ENCODE assay signal across 12 cellular contexts in genomic region chr17:47935961-47936360, GRCh38. TPM values are rescaled to one million over a fixed set of nuclear protein-coding genes. Genes with fewer than 3 reads are reported as not detected.
DNase-seq lines count a peak whose midpoint lies in the region; ATAC-seq, FAIRE-seq and TF ChIP-seq lines count a peak whose summit lies in the region.
"Had no signal": no experiment of that assay in that cellular context is flagged by ENCODE, and none has a peak within 500 bp of the region (broad histone marks: within the 10 kb centered on the region; RNA-seq: fewer than 3 reads in every experiment).

No MANE protein-coding gene starts in this region.

- no peaks in the 10 kb centered on the region for H3K36me3 ChIP-seq in right atrium auricular region
- no peaks in the 10 kb centered on the region for H3K36me3 ChIP-seq in SJSA1
- no peaks in the 10 kb centered on the region for H3K36me3 ChIP-seq in fibroblast of lung (ENCODE audit: control insufficient read depth, insufficient read depth, low read length)
- no peaks in the 10 kb centered on the region for H3K36me3 ChIP-seq in body of pancreas (replicated peaks in 1 of 2; ENCODE audit: insufficient read depth in 1 of 2, low read depth in 2 of 2)

- H3K4me1 ChIP-seq in right atrium auricular region: peaks cover 0 to 12% of the 10 kb centered on the region in 2 donors
- peaks cover 28% of the 10 kb centered on the region for H3K4me1 ChIP-seq in SJSA1 (replicated peaks)
- H3K4me1 ChIP-seq in fibroblast of lung (ENCODE audit: control insufficient read depth, extremely low read depth, insufficient read depth, low read length): peaks cover 6% of the 10 kb centered on the region
- peaks cover 11% of the 10 kb centered on the region for H3K4me1 ChIP-seq in body of pancreas

- intact Hi-C loops in Right ventricle myocardium inferior (cut with DNase I) (no loop called here), body of pancreas (cut with DNase I) (no loop called here)

- no peak overlapping the region for H3K9ac ChIP-seq in fibroblast of lung (ENCODE audit: insufficient read depth, low read length)

- TF ChIP-seq CTCF in right atrium auricular region (IDR thresholded peaks at IDR 0.05) (no peak), fibroblast of lung (conservative IDR thresholded peaks at IDR 0.05 in 1 of 2, IDR thresholded peaks at IDR 0.05 in 1 of 2; ENCODE audit: low read depth in 1 of 2, low read length in 2 of 2) (no peak), body of pancreas (IDR thresholded peaks at IDR 0.05) (no peak)

- H4K20me1 ChIP-seq in fibroblast of lung (ENCODE audit: control insufficient read depth, extremely low read depth, insufficient read depth, low read length): no peaks in the 10 kb centered on the region

- H3K27ac ChIP-seq in right atrium auricular region (no peak overlapping the region), SJSA1 (peak overlapping the region; percentile 5; the same call in 1 of the 2 replicates), fibroblast of lung (ENCODE audit: insufficient read depth, low read length) (no peak overlapping the region), body of pancreas (no peak overlapping the region)

- no peak for TF ChIP-seq POLR2A in body of pancreas (IDR thresholded peaks at IDR 0.05)

- no peak overlapping the region for H2AFZ ChIP-seq in fibroblast of lung (ENCODE audit: low read length)

- no peak overlapping the region for H3K4me3 ChIP-seq in right atrium auricular region
- no peak overlapping the region for H3K4me3 ChIP-seq in SJSA1
- no peak overlapping the region for H3K4me3 ChIP-seq in fibroblast of lung (replicated peaks in 1 of 4; ENCODE audit: control extremely low read depth in 1 of 4, insufficient read depth in 1 of 4, low read depth in 3 of 4, low read length in 4 of 4)
- no peak overlapping the region for H3K4me3 ChIP-seq in body of pancreas

- no peaks in the 10 kb centered on the region for H3K27me3 ChIP-seq in right atrium auricular region
- H3K27me3 ChIP-seq in SJSA1 (replicated peaks): no peaks in the 10 kb centered on the region
- H3K27me3 ChIP-seq in fibroblast of lung (ENCODE audit: control insufficient read depth, insufficient read depth, low read length): no peaks in the 10 kb centered on the region
- no peaks in the 10 kb centered on the region for H3K27me3 ChIP-seq in body of pancreas

- H3K4me2 ChIP-seq in fibroblast of lung (ENCODE audit: extremely low read depth, insufficient read depth, low read length): peak overlapping the region; percentile 51

- ATAC-seq in Right ventricle myocardium inferior (no peak), GM21360 (IDR thresholded peaks at IDR 0.05; ENCODE audit: unreplicated experiment) (no peak), body of pancreas (no peak)

- H3K79me2 ChIP-seq in fibroblast of lung (ENCODE audit: control insufficient read depth, insufficient read depth, low read length): no peaks in the 10 kb centered on the region

- WGBS in body of pancreas, 2 donors: 68 to 86% methylated on average over 2 to 5 of the region's 5 CpGs

- FAIRE-seq in urothelium cell line (lab: Jason Lieb, UNC): no peak

- H3K9me3 ChIP-seq in right atrium auricular region (no peaks in the 10 kb centered on the region), SJSA1 (replicated peaks) (no peaks in the 10 kb centered on the region), fibroblast of lung (ENCODE audit: control insufficient read depth, insufficient read depth, low read depth, low read length) (no peaks in the 10 kb centered on the region), body of pancreas (no peaks in the 10 kb centered on the region)

- DNase-seq in Right ventricle myocardium inferior (ENCODE audit: missing footprints): peak; percentile 21
- DNase-seq in right atrium auricular region (ENCODE audit: low spot score): no peak
- peak; percentile 49 to 81 for DNase-seq in SJSA1 (ENCODE audit: low read depth in 1 of 2, low spot score in 2 of 2)
- DNase-seq in fibroblast of lung (ENCODE audit: low read depth in 2 of 2): peak; percentile 53 to 89
- peak; percentile 84 for DNase-seq in urothelium cell line (ENCODE audit: low spot score)
- no peak for DNase-seq in NCI-H69 (lab: John Stamatoyannopoulos, UW)
- DNase-seq in body of pancreas: no peak
- DNase-seq: NCI-H524; stimulated activated CD4-positive, alpha-beta T cell treated with anti-CD3 and anti-CD28 coated beads, Interleukin-1b, Interleukin-23, amount 100 ng/mL, for 48 hours; stimulated activated naive CD4-positive, alpha-beta T cell had no signal

RNA-seq across cellular contexts. Expression of gene PNPO, which starts 5.4 kb away (rescaled TPM):
- total RNA-seq in Right ventricle myocardium inferior: 27.8 TPM
- total RNA-seq in right atrium auricular region: 10 to 100 TPM; 28.4 to 35.4 TPM
- 34.3 and 94.6 TPM in 2 replicates for total RNA-seq in SJSA1 (2014; rRNA removed; shearing (Covaris generic))
- 16.2 and 26.6 TPM in 2 replicates for total RNA-seq in fibroblast of lung
- polyA plus RNA-seq in fibroblast of lung: 25.7 and 38.6 TPM in 2 replicates
- 10.3 and 18.9 TPM in 2 replicates for polyA plus RNA-seq in fibroblast of lung (2012)
- 28.6 and 55.1 TPM in 2 replicates for polyA minus RNA-seq in fibroblast of lung (ENCODE audit: low replicate concordance)
- 10 to 100 TPM; 27.8 to 55.4 TPM for total RNA-seq in body of pancreas

RNA-seq across cellular contexts. Expression of gene PRR15L, which starts 21.7 kb away (rescaled TPM):
- total RNA-seq in Right ventricle myocardium inferior: not detected
- 1 to 10 TPM; 1.2 to 6.5 TPM for total RNA-seq in right atrium auricular region
- total RNA-seq in SJSA1 (2014; rRNA removed; shearing (Covaris generic)): not detected in 2 replicates
- total RNA-seq in fibroblast of lung: not detected in 2 replicates
- polyA plus RNA-seq in fibroblast of lung: not detected in 2 replicates
- polyA plus RNA-seq in fibroblast of lung (2012): 0.07 TPM in 1 of 2 replicates, not detected in the other
- polyA minus RNA-seq in fibroblast of lung (ENCODE audit: low replicate concordance): not detected in 2 replicates
- 10 to 100 TPM; 36.6 to 63.3 TPM for total RNA-seq in body of pancreas
- total RNA-seq: neural crest cell had no signal

RNA-seq across cellular contexts. Expression of gene CDK5RAP3, which starts 35.0 kb away (rescaled TPM):
- total RNA-seq in Right ventricle myocardium inferior: 50.0 TPM
- 10 to 100 TPM; 37.9 to 45.4 TPM for total RNA-seq in right atrium auricular region
- 89.5 and 94.9 TPM in 2 replicates for total RNA-seq in SJSA1 (2014; rRNA removed; shearing (Covaris generic))
- 72.2 and 118 TPM in 2 replicates for total RNA-seq in fibroblast of lung
- 57.1 and 58.1 TPM in 2 replicates for polyA plus RNA-seq in fibroblast of lung
- 76.4 and 78.4 TPM in 2 replicates for polyA plus RNA-seq in fibroblast of lung (2012)
- 22.1 and 73.3 TPM in 2 replicates for polyA minus RNA-seq in fibroblast of lung (ENCODE audit: low replicate concordance)
- 100 to 1,000 TPM; 209 to 588 TPM for total RNA-seq in body of pancreas

RNA-seq across cellular contexts. Expression of gene SP2, which starts 39.9 kb away (rescaled TPM):
- total RNA-seq in Right ventricle myocardium inferior (11.7 TPM), right atrium auricular region (10 to 100 TPM; 11.7 to 12.8 TPM), fibroblast of lung (0.26 and 1.5 TPM in 2 replicates), body of pancreas (1 to 10 TPM; 4.7 to 6.3 TPM)
- 1.8 and 2.1 TPM in 2 replicates for total RNA-seq in SJSA1 (2014; rRNA removed; shearing (Covaris generic))
- polyA plus RNA-seq in fibroblast of lung: 2.6 and 5.3 TPM in 2 replicates
- polyA plus RNA-seq in fibroblast of lung (2012): 10.3 and 14.4 TPM in 2 replicates
- 10.4 and 31.4 TPM in 2 replicates for polyA minus RNA-seq in fibroblast of lung (ENCODE audit: low replicate concordance)

Comparison
In these comparisons a context has a peak if more than half of its experiments do, and no peak if none do; other contexts are left out.
1. DNase-seq: peak in Right ventricle myocardium inferior (single experiment), SJSA1 (2 of 2), fibroblast of lung (2 of 2) and urothelium cell line (single experiment); none in right atrium auricular region (single experiment), NCI-H69 (single experiment) and body of pancreas (0 of 4).
2. RNA of gene PRR15L, which starts 21.7 kb away (total RNA-seq): 36.6 to 63.3 TPM in body of pancreas; 1.2 to 6.5 TPM in right atrium auricular region, not detected in Right ventricle myocardium inferior (single experiment), not detected in SJSA1 and not detected in fibroblast of lung; every median in the first group is over 4 times any median in the second.